8 cellular contexts compared by ENCODE assay signal in genomic region chr10:79244068-79244442, GRCh38.
DNase-seq lines count a peak whose midpoint lies in the region; ATAC-seq, FAIRE-seq and TF ChIP-seq lines count a peak whose summit lies in the region.

No MANE protein-coding gene starts in this region.

- no peak for TF ChIP-seq POLR2A in H54 (IDR thresholded peaks at IDR 0.05; ENCODE audit: low read depth, low read length)

- peak overlapping the region; percentile 81 for H3K4me3 ChIP-seq in MM.1S (ENCODE audit: low read length)
- peak overlapping the region; percentile 49 for H3K4me3 ChIP-seq in esophagus (ENCODE audit: low read depth in 1 of 2, low read length in 2 of 2)
- H3K4me3 ChIP-seq in small intestine (ENCODE audit: low read depth in 1 of 2, low read length in 2 of 2) = peak overlapping the region in 1 of 2 donors; percentile 56

- ATAC-seq in activated CD4-positive, CD25-positive, alpha-beta regulatory T cell treated with anti-CD3 and anti-CD28 coated beads, Interleukin-2, amount 50 U/mL, for 24 hours = no peak

- DNase-seq in GM20000 (ENCODE audit: low spot score) (peak; percentile 54), MM.1S (peak; percentile 26), small intestine (no peak), HT-29 (ENCODE audit: low spot score) (no peak), H54 (ENCODE audit: insufficient read length, low spot score) (no peak), AML-193 (lab: John Stamatoyannopoulos, UW) (no peak)

- no peaks in the 10 kb centered on the region for H4K20me1 ChIP-seq in MM.1S (ENCODE audit: insufficient read depth, low read length)

- H3F3A ChIP-seq in MM.1S (ENCODE audit: insufficient read depth, low read length) = peaks cover 45% of the 10 kb centered on the region

- H3K36me3 ChIP-seq in MM.1S (replicated peaks; ENCODE audit: insufficient read depth, low read length) (no peaks in the 10 kb centered on the region), esophagus (ENCODE audit: control insufficient read depth in 2 of 2, insufficient read depth in 2 of 2, low read length in 1 of 2) (peaks cover 0 to 10% of the 10 kb centered on the region in 2 donors), small intestine (ENCODE audit: control insufficient read depth in 2 of 2, insufficient read depth in 2 of 2, low read length in 2 of 2) (no peaks in the 10 kb centered on the region)

- peak overlapping the region; percentile 38; the same call in 1 of the 2 replicates for H2AFZ ChIP-seq in MM.1S (ENCODE audit: low read length)

- WGBS in esophagus, 2 donors = 67 to 69% methylated on average over 10 of the region's 10 CpGs
- WGBS in small intestine, 3 donors = 69 to 82% (median 79%) methylated on average over 10 of the region's 10 CpGs

- no peaks in the 10 kb centered on the region for H3K27me3 ChIP-seq in MM.1S (replicated peaks; ENCODE audit: insufficient read depth, low read length)
- no peaks in the 10 kb centered on the region for H3K27me3 ChIP-seq in esophagus (ENCODE audit: control insufficient read depth in 1 of 2, insufficient read depth in 2 of 2, low read length in 2 of 2)
- H3K27me3 ChIP-seq in small intestine (ENCODE audit: control insufficient read depth in 2 of 2, insufficient read depth in 2 of 2, low read length in 2 of 2) = no peaks in the 10 kb centered on the region

- H3K4me1 ChIP-seq in MM.1S (ENCODE audit: low read length) (peaks cover 59% of the 10 kb centered on the region), esophagus (ENCODE audit: control insufficient read depth in 2 of 2, insufficient read depth in 2 of 2, low read length in 1 of 2) (peaks cover 23 to 46% of the 10 kb centered on the region in 2 donors), small intestine (ENCODE audit: control insufficient read depth in 2 of 2, insufficient read depth in 1 of 2, low read depth in 1 of 2, low read length in 1 of 2) (peaks cover 0 to 35% of the 10 kb centered on the region in 2 donors)

- no peaks in the 10 kb centered on the region for H3K9me2 ChIP-seq in MM.1S (replicated peaks; ENCODE audit: insufficient read depth, low read length)

- TF ChIP-seq CTCF in GM20000 (IDR thresholded peaks at IDR 0.05; ENCODE audit: extremely low read depth, missing control alignments) = no peak
- no peak for TF ChIP-seq CTCF in MM.1S (IDR thresholded peaks at IDR 0.05; ENCODE audit: low read length)

- H3K79me2 ChIP-seq in MM.1S (ENCODE audit: low read length) = peaks cover 62% of the 10 kb centered on the region

- H3K4me2 ChIP-seq in MM.1S (ENCODE audit: low read depth, low read length) = peak overlapping the region; percentile 100

- no peak for FAIRE-seq in small intestine (lab: Jason Lieb, UNC)
- no peak for FAIRE-seq in H54 (lab: Jason Lieb, UNC)

- H3K27ac ChIP-seq in MM.1S (ENCODE audit: low read length) = peak overlapping the region; percentile 92
- peak overlapping the region; percentile 80 for H3K27ac ChIP-seq in esophagus (ENCODE audit: low read depth in 2 of 2, low read length in 1 of 2)
- H3K27ac ChIP-seq in small intestine (ENCODE audit: low read depth in 1 of 2, low read length in 1 of 2) = peak overlapping the region; percentile 49 to 84

- H3K9ac ChIP-seq in MM.1S (ENCODE audit: low read length) = peak overlapping the region; percentile 89

- H3K9me3 ChIP-seq in MM.1S (replicated peaks; ENCODE audit: insufficient read depth, low read length) = no peaks in the 10 kb centered on the region
- no peaks in the 10 kb centered on the region for H3K9me3 ChIP-seq in esophagus (ENCODE audit: control insufficient read depth in 2 of 2, insufficient read depth in 1 of 2, low read depth in 1 of 2, low read length in 1 of 2)
- no peaks in the 10 kb centered on the region for H3K9me3 ChIP-seq in small intestine (ENCODE audit: control insufficient read depth, low read depth)

Comparison
In these comparisons a context has a peak if more than half of its experiments do, and no peak if none do; other contexts are left out.
1. DNase-seq: peak in GM20000 (single experiment) and MM.1S (single experiment); none in small intestine (single experiment), HT-29 (single experiment), H54 (single experiment) and AML-193 (0 of 2).
2. Peak in every context shown above with its lines, with median percentiles within 50 percentile points of each other: H3K27ac ChIP-seq.